19 cellular contexts compared by ENCODE assay signal in genomic region chr2:150581717-150582472, GRCh38.
"Had no signal": no experiment of that assay in that cellular context is flagged by ENCODE, and none has a peak within 500 bp of the region (broad histone marks: within the 10 kb centered on the region; RNA-seq: fewer than 3 reads in every experiment).

No MANE protein-coding gene starts in this region.

- H3K4me3 ChIP-seq: coronary artery, esophagus squamous epithelium, hepatocyte, left ventricle myocardium inferior, neural progenitor cell, psoas muscle, thyroid gland, upper lobe of right lung had no signal

- H3K9me3 ChIP-seq: psoas muscle, thyroid gland, upper lobe of right lung had no signal

- DNase-seq: activated CD4-positive, alpha-beta T cell treated with anti-CD3 and anti-CD28 coated beads for 1 hour; activated gamma-delta T cell treated with Interleukin-2 at 50 U/mL for 16 hours; activated T-cell treated with anti-CD3 and anti-CD28 coated beads, Interleukin-2, amount 50 U/mL, for 1 hour; esophagus squamous epithelium; foreskin melanocyte; glutamatergic neuron; left ventricle myocardium inferior; naive thymus-derived CD8-positive, alpha-beta T cell; psoas muscle; right cardiac atrium; stimulated activated CD4-positive, alpha-beta T cell treated with anti-CD3 and anti-CD28 coated beads, Interleukin-4, amount 100 ng/mL, for 24 hours; substantia nigra; T-cell; thyroid gland; upper lobe of right lung; WERI-Rb-1 had no signal

- H3K36me3 ChIP-seq: esophagus squamous epithelium, left ventricle myocardium inferior, neural progenitor cell, thyroid gland, upper lobe of right lung, WERI-Rb-1 had no signal

- H3K27me3 ChIP-seq: esophagus squamous epithelium, hepatocyte, neural progenitor cell, thyroid gland, upper lobe of right lung had no signal

- H3K9ac ChIP-seq: neural progenitor cell had no signal

- H3K4me1 ChIP-seq: esophagus squamous epithelium, left ventricle myocardium inferior, neural progenitor cell, psoas muscle, thyroid gland had no signal
